16 cellular contexts compared by ENCODE assay signal in genomic region chrY:13296176-13296890, GRCh38.
DNase-seq lines count a peak whose midpoint lies in the region; ATAC-seq and TF ChIP-seq lines count a peak whose summit lies in the region.
"Had no signal": no experiment of that assay in that cellular context is flagged by ENCODE, and none has a peak within 500 bp of the region (broad histone marks: within the 10 kb centered on the region; RNA-seq: fewer than 3 reads in every experiment).

No MANE protein-coding gene starts in this region.

- no peaks in the 10 kb centered on the region for H4K20me1 ChIP-seq in GM23338 (replicated peaks; ENCODE audit: insufficient read depth)
- H4K20me1 ChIP-seq: BLaER1 treated with 17β-estradiol and CSF1 and Interleukin-3, amounts not matched to agents 10 nM and 100 nM had no signal

- H3K79me2 ChIP-seq in GM23338 (replicated peaks; ENCODE audit: insufficient read depth): 0 out of 2 replicates have a peak, but pooled peaks cover 6% of the 10 kb centered on the region

- no CpG with 5 or more reads among the region's 4 CpGs for WGBS in iPS DF 6.9 (ENCODE audit: insufficient coverage, insufficient read length)

- no peak overlapping the region for H3K4me3 ChIP-seq in GM23338
- H3K4me3 ChIP-seq in iPS DF 6.9 (ENCODE audit: low read length): no peak overlapping the region
- H3K4me3 ChIP-seq: BLaER1 treated with 17β-estradiol and CSF1 and Interleukin-3, amounts not matched to agents 10 nM and 100 nM had no signal

- H3K4me2 ChIP-seq in GM23338: peak overlapping the region; percentile 59; the same call in 1 of the 2 replicates
- H3K4me2 ChIP-seq: BLaER1 treated with 17β-estradiol and CSF1 and Interleukin-3, amounts not matched to agents 10 nM and 100 nM had no signal

- peaks cover 1% of the 10 kb centered on the region; the same call in 1 of the 3 replicates for H3K9me3 Mint-ChIP-seq in GM23338
- H3K9me3 Mint-ChIP-seq in activated naive CD8-positive, alpha-beta T cell treated with anti-CD3 and anti-CD28 coated beads, Interleukin-2, amount 50 U/mL, for 24 hours: no peaks in the 10 kb centered on the region
- H3K9me3 Mint-ChIP-seq: CD4-positive, CD25-positive, alpha-beta regulatory T cell; HFFc6 had no signal

- H3K27me3 Mint-ChIP-seq in GM23338 (ENCODE audit: insufficient read depth, low read depth, poor library complexity): peaks cover 3% of the 10 kb centered on the region
- H3K27me3 Mint-ChIP-seq in T-helper 17 cell: no peaks in the 10 kb centered on the region
- no peaks in the 10 kb centered on the region for H3K27me3 Mint-ChIP-seq in activated naive CD8-positive, alpha-beta T cell treated with anti-CD3 and anti-CD28 coated beads, Interleukin-2, amount 50 U/mL, for 24 hours
- H3K27me3 Mint-ChIP-seq: CD4-positive, CD25-positive, alpha-beta regulatory T cell had no signal

- H3K9me3 ChIP-seq in T-helper 17 cell (ENCODE audit: control insufficient read depth, low read length, poor library complexity, severe bottlenecking) (no peaks in the 10 kb centered on the region), iPS DF 6.9 (ENCODE audit: control insufficient read depth, insufficient read depth, low read length) (no peaks in the 10 kb centered on the region)
- H3K9me3 ChIP-seq: BLaER1 treated with 17β-estradiol and CSF1 and Interleukin-3, amounts not matched to agents 10 nM and 100 nM had no signal

- peak; percentile 77 for ATAC-seq in GM23338
- no peak for ATAC-seq in T-helper 17 cell
- ATAC-seq in activated naive CD8-positive, alpha-beta T cell treated with anti-CD3 and anti-CD28 coated beads, Interleukin-2, amount 50 U/mL, for 24 hours: no peak
- ATAC-seq in GM21360 (IDR thresholded peaks at IDR 0.05; ENCODE audit: unreplicated experiment): no peak

- H3K4me3 Mint-ChIP-seq in GM23338: 0 out of 3 replicates have a peak overlapping the region, but pooled peaks have one; percentile 11
- H3K4me3 Mint-ChIP-seq in T-helper 17 cell: no peak overlapping the region
- H3K4me3 Mint-ChIP-seq in activated naive CD8-positive, alpha-beta T cell treated with anti-CD3 and anti-CD28 coated beads, Interleukin-2, amount 50 U/mL, for 24 hours: no peak overlapping the region
- H3K4me3 Mint-ChIP-seq: CD4-positive, CD25-positive, alpha-beta regulatory T cell; HFFc6 had no signal

- DNase-seq in GM23338 (ENCODE audit: low spot score) (peak; percentile 69), T-helper 17 cell (no peak), iPS DF 6.9 (ENCODE audit: low read depth, low spot score) (peak; percentile 9), NCI-H1417 (lab: John Stamatoyannopoulos, UW) (no peak), HuH-7.5 (ENCODE audit: low spot score) (no peak)
- no peak for DNase-seq in activated naive CD8-positive, alpha-beta T cell treated with anti-CD3 and anti-CD28 coated beads, Interleukin-2, amount 50 U/mL, for 24 hours
- no peak for DNase-seq in activated CD4-positive, alpha-beta T cell treated with anti-CD3 and anti-CD28 coated beads, Interleukin-2, amount 50 U/mL, for 1 hour
- DNase-seq: ACHN; CD4-positive, CD25-positive, alpha-beta regulatory T cell; GOT3; HCEC 1CT; HFFc6; IMR-90 had no signal

- peak overlapping the region; percentile 92 for H3K27ac Mint-ChIP-seq in GM23338
- peak overlapping the region; percentile 6 for H3K27ac Mint-ChIP-seq in T-helper 17 cell
- H3K27ac Mint-ChIP-seq in activated naive CD8-positive, alpha-beta T cell treated with anti-CD3 and anti-CD28 coated beads, Interleukin-2, amount 50 U/mL, for 24 hours: peak overlapping the region; percentile 37
- H3K27ac Mint-ChIP-seq: HFFc6 had no signal

- peaks cover 66% of the 10 kb centered on the region for H3K36me3 Mint-ChIP-seq in GM23338 (ENCODE audit: low read depth)
- peaks cover 2% of the 10 kb centered on the region for H3K36me3 Mint-ChIP-seq in T-helper 17 cell (ENCODE audit: low read depth)
- H3K36me3 Mint-ChIP-seq in activated naive CD8-positive, alpha-beta T cell treated with anti-CD3 and anti-CD28 coated beads, Interleukin-2, amount 50 U/mL, for 24 hours (ENCODE audit: low read depth): peaks cover 35% of the 10 kb centered on the region
- H3K36me3 Mint-ChIP-seq: CD4-positive, CD25-positive, alpha-beta regulatory T cell had no signal

- H3K4me1 ChIP-seq in GM23338 (ENCODE audit: insufficient read depth) (peaks cover 28% of the 10 kb centered on the region), iPS DF 6.9 (ENCODE audit: control insufficient read depth, insufficient read depth, low read length) (no peaks in the 10 kb centered on the region; the same call in 1 of the 2 replicates)
- H3K4me1 ChIP-seq: BLaER1 treated with 17β-estradiol and CSF1 and Interleukin-3, amounts not matched to agents 10 nM and 100 nM had no signal

- no peaks in the 10 kb centered on the region for H3K27me3 ChIP-seq in GM23338 (ENCODE audit: insufficient read depth)
- no peaks in the 10 kb centered on the region for H3K27me3 ChIP-seq in iPS DF 6.9 (ENCODE audit: control insufficient read depth, insufficient read depth, low read length)
- H3K27me3 ChIP-seq: BLaER1 treated with 17β-estradiol and CSF1 and Interleukin-3, amounts not matched to agents 10 nM and 100 nM had no signal

- H3K9me2 ChIP-seq in GM23338 (ENCODE audit: insufficient read depth): no peaks in the 10 kb centered on the region

- no peak overlapping the region for H2AFZ ChIP-seq in GM23338

- H3K27ac ChIP-seq in GM23338 (ENCODE audit: low read depth) (peak overlapping the region; percentile 90), iPS DF 6.9 (ENCODE audit: low read length) (peak overlapping the region; percentile 88)
- H3K27ac ChIP-seq: BLaER1 treated with 17β-estradiol and CSF1 and Interleukin-3, amounts not matched to agents 10 nM and 100 nM; HL-60 had no signal

- H3F3A ChIP-seq in GM23338 (replicated peaks; ENCODE audit: low read depth): 0 out of 2 replicates have a peak, but pooled peaks cover 3% of the 10 kb centered on the region

- H3K36me3 ChIP-seq in GM23338 (ENCODE audit: insufficient read depth) (peaks cover 4% of the 10 kb centered on the region; the same call in 1 of the 2 replicates), iPS DF 6.9 (ENCODE audit: control insufficient read depth, insufficient read depth, low read length) (no peaks in the 10 kb centered on the region)
- H3K36me3 ChIP-seq: BLaER1 treated with 17β-estradiol and CSF1 and Interleukin-3, amounts not matched to agents 10 nM and 100 nM had no signal

- no peak for TF ChIP-seq CTCF in GM23338 (conservative IDR thresholded peaks at IDR 0.05; ENCODE audit: low read depth in 2 of 2)

- H3K4me1 Mint-ChIP-seq in GM23338 (peaks cover 28% of the 10 kb centered on the region), T-helper 17 cell (no peaks in the 10 kb centered on the region)
- H3K4me1 Mint-ChIP-seq in activated naive CD8-positive, alpha-beta T cell treated with anti-CD3 and anti-CD28 coated beads, Interleukin-2, amount 50 U/mL, for 24 hours: peaks cover 7% of the 10 kb centered on the region
- H3K4me1 Mint-ChIP-seq: CD4-positive, CD25-positive, alpha-beta regulatory T cell had no signal

TF ChIP-seq in GM23338, 12 proteins besides CTCF, POLR2A, EP300 and RAD21 (continues in another document):
- no peak for TF ChIP-seq EZH2 (IDR thresholded peaks at IDR 0.05; ENCODE audit: low read depth, unreplicated experiment)
- TF ChIP-seq POLR2AphosphoS5 (IDR thresholded peaks at IDR 0.05; ENCODE audit: low read depth): no peak

Comparison
In these comparisons a context has a peak if more than half of its experiments do, and no peak if none do; other contexts are left out.
1. DNase-seq: peak in GM23338 (single experiment) and iPS DF 6.9 (single experiment); none in T-helper 17 cell (0 of 3), activated naive CD8-positive, alpha-beta T cell treated with anti-CD3 and anti-CD28 coated beads, Interleukin-2, amount 50 U/mL, for 24 hours (single experiment), NCI-H1417 (0 of 3), activated CD4-positive, alpha-beta T cell treated with anti-CD3 and anti-CD28 coated beads, Interleukin-2, amount 50 U/mL, for 1 hour (single experiment) and HuH-7.5 (single experiment).
2. H3K27ac Mint-ChIP-seq: peak in every context shown above with its lines; median percentile 92 in GM23338; 37 in activated naive CD8-positive, alpha-beta T cell treated with anti-CD3 and anti-CD28 coated beads, Interleukin-2, amount 50 U/mL, for 24 hours; 6 in T-helper 17 cell.